In the genomic region with DNA sequence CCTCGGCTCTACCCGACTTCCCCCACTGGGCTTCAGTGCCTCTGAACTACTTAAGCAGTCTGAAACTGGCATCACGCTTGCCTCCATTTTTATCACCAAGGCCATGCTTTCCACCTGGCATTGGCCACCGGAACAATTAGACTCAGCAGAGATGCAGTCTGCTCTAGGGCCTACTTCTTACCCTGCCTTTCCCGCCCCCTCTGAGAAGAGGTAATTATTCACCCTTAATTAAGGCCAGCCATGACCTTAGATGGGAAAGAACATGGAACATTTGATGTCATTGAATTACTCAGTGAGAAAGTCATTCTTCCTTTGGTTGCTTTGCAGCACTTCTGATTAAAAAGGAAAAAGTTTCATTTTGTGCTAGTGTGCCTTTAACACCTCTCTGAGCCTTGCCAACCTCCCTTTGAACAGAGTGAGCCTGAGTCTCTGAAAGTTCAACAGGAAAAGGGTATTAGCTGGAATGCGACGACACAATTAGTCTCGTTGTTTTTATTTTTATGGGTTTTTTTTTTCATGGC, we compare ENCODE assay signal across 9 cellular contexts.
DNase-seq lines count a peak whose midpoint lies in the region; ATAC-seq and TF ChIP-seq lines count a peak whose summit lies in the region.
"Had no signal": no experiment of that assay in that cellular context is flagged by ENCODE, and none has a peak within 500 bp of the region (broad histone marks: within the 10 kb centered on the region; RNA-seq: fewer than 3 reads in every experiment).

No MANE protein-coding gene starts in this region.

- H3K4me3 ChIP-seq in GM12865 (ENCODE audit: low read depth, low read length): no peak overlapping the region

- no peaks in the 10 kb centered on the region for H3K9me3 Mint-ChIP-seq in activated T-cell treated with anti-CD3 and anti-CD28 coated beads, Interleukin-2, amount 50 U/mL, for 24 hours
- H3K9me3 Mint-ChIP-seq: memory B cell had no signal

- H3K4me3 Mint-ChIP-seq in activated T-cell treated with anti-CD3 and anti-CD28 coated beads, Interleukin-2, amount 50 U/mL, for 24 hours: peak overlapping the region; percentile 62
- H3K4me3 Mint-ChIP-seq: memory B cell had no signal

- peak overlapping the region; percentile 96 for H3K27ac Mint-ChIP-seq in activated T-cell treated with anti-CD3 and anti-CD28 coated beads, Interleukin-2, amount 50 U/mL, for 24 hours
- H3K27ac Mint-ChIP-seq: memory B cell had no signal

- peaks cover 14% of the 10 kb centered on the region for H3K27me3 Mint-ChIP-seq in activated T-cell treated with anti-CD3 and anti-CD28 coated beads, Interleukin-2, amount 50 U/mL, for 24 hours

- no peak for ATAC-seq in GM21723 (IDR thresholded peaks at IDR 0.05; ENCODE audit: unreplicated experiment)
- ATAC-seq in HG02763 (IDR thresholded peaks at IDR 0.05; ENCODE audit: unreplicated experiment): no peak

- no peak for TF ChIP-seq CTCF in GM12865 (IDR thresholded peaks at IDR 0.05; ENCODE audit: insufficient read depth, low read depth, low read length, missing control alignments)
- no peak for TF ChIP-seq CTCF in GM13976 (IDR thresholded peaks at IDR 0.05; ENCODE audit: borderline replicate concordance, control extremely low read depth, extremely low read depth, insufficient read depth, missing control alignments)

- H3K4me1 Mint-ChIP-seq in activated T-cell treated with anti-CD3 and anti-CD28 coated beads, Interleukin-2, amount 50 U/mL, for 24 hours (ENCODE audit: low read depth): peaks cover 61% of the 10 kb centered on the region

- in situ Hi-C loops in GM13976 (cut with MboI; ENCODE audit: low sequenced_read_pairs, unreplicated experiment): no loop called here

- no peaks in the 10 kb centered on the region for H3K36me3 Mint-ChIP-seq in activated T-cell treated with anti-CD3 and anti-CD28 coated beads, Interleukin-2, amount 50 U/mL, for 24 hours (ENCODE audit: low read depth)
- H3K36me3 Mint-ChIP-seq: memory B cell had no signal

- DNase-seq in GM12865 (ENCODE audit: low read depth): peak; percentile 24
- DNase-seq in activated T-cell treated with anti-CD3 and anti-CD28 coated beads, Interleukin-2, amount 50 U/mL, for 24 hours: peak; percentile 71
- peak; percentile 92 for DNase-seq in foreskin melanocyte
- DNase-seq in stimulated activated CD4-positive, alpha-beta T cell treated with anti-CD3 and anti-CD28 coated beads, Interleukin-2, amount 100 ng/mL, for 48 hours: peak; percentile 46 to 50
- DNase-seq in GM13976 (ENCODE audit: low spot score): no peak
- no peak for DNase-seq in effector CD4-positive, alpha-beta T cell

Comparison
In these comparisons a context has a peak if more than half of its experiments do, and no peak if none do; other contexts are left out.
1. DNase-seq: peak in GM12865 (single experiment), activated T-cell treated with anti-CD3 and anti-CD28 coated beads, Interleukin-2, amount 50 U/mL, for 24 hours (single experiment), foreskin melanocyte (single experiment) and stimulated activated CD4-positive, alpha-beta T cell treated with anti-CD3 and anti-CD28 coated beads, Interleukin-2, amount 100 ng/mL, for 48 hours (2 of 2); none in GM13976 (single experiment) and effector CD4-positive, alpha-beta T cell (single experiment).